Comparison of ENCODE assay signal across 8 cellular contexts in the genomic region with DNA sequence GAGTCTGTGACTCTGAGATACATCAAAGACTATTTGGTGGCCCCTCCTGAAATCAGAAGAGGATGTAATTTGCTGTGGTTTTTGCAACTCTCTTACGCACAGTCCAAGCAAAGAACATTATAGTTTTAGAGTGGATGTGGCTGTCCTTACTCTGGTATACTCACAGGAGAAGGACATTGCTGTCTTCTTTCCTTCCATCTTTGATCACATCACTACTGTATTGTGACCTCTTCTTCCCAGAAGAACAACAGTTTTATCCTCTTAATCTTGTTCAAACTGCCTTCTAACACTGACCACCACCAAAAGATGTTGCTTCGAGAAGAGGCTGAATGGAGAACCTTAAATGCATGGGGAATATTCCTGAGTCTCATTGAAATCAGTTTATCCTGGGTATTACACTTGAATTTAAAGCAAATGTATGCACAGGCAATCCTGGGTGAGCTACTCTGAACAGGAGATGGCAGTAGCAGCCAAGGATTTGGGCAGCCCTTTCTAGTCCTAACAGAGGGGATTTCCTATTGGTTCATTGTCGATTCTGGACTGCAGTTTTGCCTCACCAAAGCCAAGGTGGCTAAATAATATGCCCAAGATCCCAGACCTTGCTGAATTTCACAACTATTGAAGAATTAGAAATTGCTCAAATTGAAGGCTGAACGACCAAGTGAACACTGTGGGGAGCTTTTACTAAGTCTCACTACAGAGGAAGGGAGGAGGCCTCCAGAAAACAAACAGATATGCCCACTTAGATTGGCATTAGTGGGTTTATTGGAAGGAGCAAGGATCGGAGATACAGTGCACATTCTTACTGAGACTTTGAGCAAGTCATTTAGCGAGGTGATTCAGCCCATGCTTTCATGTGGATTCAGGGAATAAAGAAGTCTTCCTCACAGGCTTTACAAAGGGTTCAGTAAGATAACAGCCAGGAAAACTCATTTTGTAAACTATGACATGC.
A peak's percentile ranks its signal among the peaks of the same experiment; 100 is the strongest.
DNase-seq lines count a peak whose midpoint lies in the region; ATAC-seq and TF ChIP-seq lines count a peak whose summit lies in the region.

No MANE protein-coding gene starts in this region.

- no peak overlapping the region for H3K27ac ChIP-seq in C4-2B
- no peak overlapping the region for H3K27ac ChIP-seq in lower lobe of right lung
- H3K27ac ChIP-seq in effector memory CD4-positive, alpha-beta T cell (ENCODE audit: insufficient read depth, low read length, poor library complexity, severe bottlenecking), result no peak overlapping the region

- H3K4me3 ChIP-seq in choroid plexus epithelial cell (ENCODE audit: low read depth, low read length), result no peak overlapping the region
- no peak overlapping the region for H3K4me3 ChIP-seq in lower lobe of right lung
- H3K4me3 ChIP-seq in effector memory CD4-positive, alpha-beta T cell (ENCODE audit: insufficient read depth, low read depth, low read length, poor library complexity, severe bottlenecking), result no peak overlapping the region

- no peaks in the 10 kb centered on the region for H3K9me3 ChIP-seq in lower lobe of right lung
- H3K9me3 ChIP-seq in effector memory CD4-positive, alpha-beta T cell (ENCODE audit: control insufficient read depth, low read length), result no peaks in the 10 kb centered on the region

- H3K4me1 ChIP-seq in lower lobe of right lung, result peaks cover 6% of the 10 kb centered on the region
- no peaks in the 10 kb centered on the region for H3K4me1 ChIP-seq in effector memory CD4-positive, alpha-beta T cell (ENCODE audit: control insufficient read depth, insufficient read depth, low read length, poor library complexity, severe bottlenecking)

- H3K36me3 ChIP-seq in lower lobe of right lung, result no peaks in the 10 kb centered on the region
- no peaks in the 10 kb centered on the region for H3K36me3 ChIP-seq in effector memory CD4-positive, alpha-beta T cell (ENCODE audit: control insufficient read depth, insufficient read depth, low read length)

- peak; percentile 71 for DNase-seq in NCI-H460 (ENCODE audit: extremely low read depth, low read depth)
- peak; percentile 97 for DNase-seq in choroid plexus epithelial cell (ENCODE audit: low read depth)
- no peak for DNase-seq in lower lobe of right lung
- no peak for DNase-seq in effector memory CD4-positive, alpha-beta T cell
- DNase-seq in NCI-H345 (lab: John Stamatoyannopoulos, UW), result no peak

- intact Hi-C loops in lower lobe of right lung (cut with DNase I), result no loop called here

- TF ChIP-seq CTCF in C4-2B (conservative IDR thresholded peaks at IDR 0.05) (peak; percentile 79), choroid plexus epithelial cell (conservative IDR thresholded peaks at IDR 0.05; ENCODE audit: low read depth, low read length) (peak; percentile 95), lower lobe of right lung (IDR thresholded peaks at IDR 0.05) (peak; percentile 59)

- ATAC-seq in GM18870 (IDR thresholded peaks at IDR 0.05; ENCODE audit: unreplicated experiment), result peak; percentile 93
- ATAC-seq in HG03066 (IDR thresholded peaks at IDR 0.05; ENCODE audit: low read depth, unreplicated experiment), result peak; percentile 77
- ATAC-seq in lower lobe of right lung, result peak; percentile 65 to 81

- H3K27me3 ChIP-seq in lower lobe of right lung (ENCODE audit: low read depth), result no peaks in the 10 kb centered on the region
- no peaks in the 10 kb centered on the region for H3K27me3 ChIP-seq in effector memory CD4-positive, alpha-beta T cell (replicated peaks; ENCODE audit: control insufficient read depth, insufficient read depth, low read length, poor library complexity, severe bottlenecking)

Comparison
In these comparisons a context has a peak if more than half of its experiments do, and no peak if none do; other contexts are left out.
1. DNase-seq: peak in NCI-H460 (single experiment) and choroid plexus epithelial cell (single experiment); none in lower lobe of right lung (single experiment), effector memory CD4-positive, alpha-beta T cell (0 of 3) and NCI-H345 (single experiment).
2. Peak in every context shown above with its lines, with median percentiles within 50 percentile points of each other: CTCF ChIP-seq and ATAC-seq.